Comparison of ENCODE assay signal across 19 cellular contexts in the genomic region with DNA sequence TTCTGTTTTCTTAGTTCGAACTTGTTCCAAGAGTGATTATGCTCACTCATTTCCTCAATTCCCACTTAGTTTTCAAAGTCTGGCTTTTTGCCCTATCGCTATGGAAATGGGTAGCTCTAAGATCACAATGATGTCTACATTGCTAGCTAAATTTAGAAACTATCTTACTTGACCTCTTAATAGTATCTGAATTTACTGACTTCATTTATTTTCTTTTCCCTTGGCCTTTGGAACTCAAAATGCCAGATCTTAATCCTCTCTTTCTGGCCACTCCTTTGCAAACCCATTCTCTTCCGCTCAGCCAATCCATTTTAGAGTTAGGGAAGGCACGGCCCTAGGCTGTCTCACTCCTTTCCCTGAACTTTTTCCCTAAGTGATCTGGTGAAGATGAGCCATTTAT.
DNase-seq lines count a peak whose midpoint lies in the region; ATAC-seq, FAIRE-seq and TF ChIP-seq lines count a peak whose summit lies in the region.
"Had no signal": no experiment of that assay in that cellular context is flagged by ENCODE, and none has a peak within 500 bp of the region (broad histone marks: within the 10 kb centered on the region; RNA-seq: fewer than 3 reads in every experiment).

No MANE protein-coding gene starts in this region.

- no peak overlapping the region for H2BK120ac ChIP-seq in mesendoderm (ENCODE audit: low read depth, low read length)

- no peak overlapping the region for H2BK15ac ChIP-seq in mesendoderm (replicated peaks; ENCODE audit: low read depth)

- H3K9me3 ChIP-seq in OCI-LY7 (ENCODE audit: low read length) = no peaks in the 10 kb centered on the region
- H3K9me3 ChIP-seq: pancreas had no signal

- H3K4me1 Mint-ChIP-seq in activated T-helper 17 cell treated with anti-CD3 and anti-CD28 coated beads, Interleukin-2, amount 50 U/mL, for 72 hours = no peaks in the 10 kb centered on the region
- H3K4me1 Mint-ChIP-seq: stimulated activated effector memory CD8-positive, alpha-beta T cell treated with anti-CD3 and anti-CD28 coated beads, Interleukin-12 subunit alpha, Interleukin-12 subunit beta, amount 100 ng/mL, for 72 hours had no signal

- H3K4me3 ChIP-seq in ACC112 (ENCODE audit: low read depth, low read length) (peak overlapping the region; percentile 4; the same call in 1 of the 2 replicates), epithelial cell of proximal tubule (ENCODE audit: low read depth, low read length) (no peak overlapping the region), mesendoderm (ENCODE audit: low read length) (no peak overlapping the region), OCI-LY7 (ENCODE audit: low read depth, low read length, poor library complexity, severe bottlenecking) (no peak overlapping the region)
- H3K4me3 ChIP-seq: GM12878, pancreas had no signal

- WGBS in mesendoderm (ENCODE audit: extremely low coverage, insufficient coverage, low lambda C conversion rate) = 100% methylated on average over 1 of the region's 4 CpGs

- H3K36me3 Mint-ChIP-seq in activated T-helper 17 cell treated with anti-CD3 and anti-CD28 coated beads, Interleukin-2, amount 50 U/mL, for 72 hours (ENCODE audit: low read depth) = no peaks in the 10 kb centered on the region
- H3K36me3 Mint-ChIP-seq: stimulated activated effector memory CD8-positive, alpha-beta T cell treated with anti-CD3 and anti-CD28 coated beads, Interleukin-12 subunit alpha, Interleukin-12 subunit beta, amount 100 ng/mL, for 72 hours had no signal

- peak overlapping the region; percentile 51 for H2BK5ac ChIP-seq in mesendoderm (ENCODE audit: low read length)

- DNase-seq in RPMI7951 (ENCODE audit: low read depth) = peak; percentile 57
- DNase-seq in epithelial cell of proximal tubule (ENCODE audit: low read depth) = peak; percentile 15
- peak; percentile 27 for DNase-seq in mesendoderm
- no peak for DNase-seq in OCI-LY7 (ENCODE audit: low spot score)
- DNase-seq in RCC 7860 (ENCODE audit: low spot score) = no peak
- DNase-seq in SW 1271 (lab: John Stamatoyannopoulos, UW) = no peak
- DNase-seq: activated CD4-positive, alpha-beta T cell treated with anti-CD3 and anti-CD28 coated beads, Interleukin-2, amount 50 U/mL, for 48 hours; activated effector memory CD4-positive, alpha-beta T cell treated with anti-CD3 and anti-CD28 coated beads, Interleukin-2, amount 50 U/mL, for 16 hours; cerebellar nuclear complex; foreskin keratinocyte; left colon; pancreas; stimulated activated CD4-positive, alpha-beta T cell treated with anti-CD3 and anti-CD28 coated beads, Interleukin-2, amount 100 ng/mL, for 48 hours had no signal

- H2AK5ac ChIP-seq in mesendoderm (ENCODE audit: low read length) = no peak overlapping the region

- H4K8ac ChIP-seq in mesendoderm (ENCODE audit: low read depth, low read length) = no peak overlapping the region

- H3K79me2 ChIP-seq in ACC112 (ENCODE audit: control insufficient read depth, insufficient read depth, low read length, unreplicated experiment) (no peaks in the 10 kb centered on the region), mesendoderm (ENCODE audit: control insufficient read depth, insufficient read depth, low read length) (no peaks in the 10 kb centered on the region), OCI-LY7 (ENCODE audit: insufficient read depth, low read depth, low read length) (no peaks in the 10 kb centered on the region)

- POLR2A ChIA-PET in OCI-LY7 (lab: Charles Lee) = no interaction called here

- H2AFZ ChIP-seq in ACC112 (ENCODE audit: low read length, unreplicated experiment) = peak overlapping the region; percentile 32
- no peak overlapping the region for H2AFZ ChIP-seq in OCI-LY7 (ENCODE audit: low read length)

- H3K9me3 Mint-ChIP-seq in activated T-helper 17 cell treated with anti-CD3 and anti-CD28 coated beads, Interleukin-2, amount 50 U/mL, for 72 hours = peaks cover 4% of the 10 kb centered on the region
- H3K9me3 Mint-ChIP-seq: T-helper 1 cell treated with Interleukin-12 subunit alpha and Interleukin-12 subunit beta and Interleukin-4 antibody, amounts not matched to agents 30 μg/mL and 1 μg/mL, for 36 hours had no signal

- no peaks in the 10 kb centered on the region for H3K27me3 Mint-ChIP-seq in activated T-helper 17 cell treated with anti-CD3 and anti-CD28 coated beads, Interleukin-2, amount 50 U/mL, for 72 hours

- H3K4me2 ChIP-seq in mesendoderm (ENCODE audit: low read length) = no peak overlapping the region
- H3K4me2 ChIP-seq in OCI-LY7 (ENCODE audit: low read length) = no peak overlapping the region

- TF ChIP-seq CTCF in epithelial cell of proximal tubule (conservative IDR thresholded peaks at IDR 0.05; ENCODE audit: low read depth, low read length) (no peak), OCI-LY7 (conservative IDR thresholded peaks at IDR 0.05; ENCODE audit: low read length) (no peak)

- no peak overlapping the region for H3K4me3 Mint-ChIP-seq in activated T-helper 17 cell treated with anti-CD3 and anti-CD28 coated beads, Interleukin-2, amount 50 U/mL, for 72 hours
- H3K4me3 Mint-ChIP-seq: stimulated activated effector memory CD8-positive, alpha-beta T cell treated with anti-CD3 and anti-CD28 coated beads, Interleukin-12 subunit alpha, Interleukin-12 subunit beta, amount 100 ng/mL, for 72 hours; T-helper 1 cell treated with Interleukin-12 subunit alpha and Interleukin-12 subunit beta and Interleukin-4 antibody, amounts not matched to agents 30 μg/mL and 1 μg/mL, for 36 hours had no signal

- no peaks in the 10 kb centered on the region for H4K20me1 ChIP-seq in OCI-LY7 (ENCODE audit: insufficient read depth, low read length)

- H3K27me3 ChIP-seq in ACC112 (ENCODE audit: insufficient read depth, low read length) (no peaks in the 10 kb centered on the region), mesendoderm (ENCODE audit: insufficient read depth, low read length, poor library complexity) (no peaks in the 10 kb centered on the region)
- H3K27me3 ChIP-seq: foreskin keratinocyte, pancreas had no signal

- peaks cover 4% of the 10 kb centered on the region for H3K4me1 ChIP-seq in ACC112 (ENCODE audit: control insufficient read depth, insufficient read depth, low read length, unreplicated experiment)
- peaks cover 2% of the 10 kb centered on the region for H3K4me1 ChIP-seq in mesendoderm (ENCODE audit: control insufficient read depth, low read depth, low read length)
- H3K4me1 ChIP-seq in OCI-LY7 (ENCODE audit: insufficient read depth, low read length, poor library complexity, severe bottlenecking) = no peaks in the 10 kb centered on the region
- H3K4me1 ChIP-seq: pancreas had no signal

- BruUV-seq in OCI-LY7 (replicated peaks; lab: Mats Ljungman, UMichigan) = no TSS peak

- H3K27ac ChIP-seq in ACC112 (ENCODE audit: low read depth, low read length) (peak overlapping the region; percentile 44; the same call in 1 of the 2 replicates), mesendoderm (ENCODE audit: low read depth, low read length) (no peak overlapping the region), OCI-LY7 (ENCODE audit: low read depth, low read length, poor library complexity, severe bottlenecking) (no peak overlapping the region)
- H3K27ac ChIP-seq: foreskin keratinocyte, pancreas had no signal

- no peak overlapping the region for H3K56ac ChIP-seq in mesendoderm (ENCODE audit: low read length)

- intact Hi-C loops in OCI-LY7 (cut with micrococcal nuclease; ENCODE audit: unreplicated experiment) = no loop called here

- H3K4ac ChIP-seq in mesendoderm (ENCODE audit: low read depth, low read length) = no peak overlapping the region

- no peak overlapping the region for H3K9ac ChIP-seq in mesendoderm (ENCODE audit: low read length)

- no peak overlapping the region for H3K23ac ChIP-seq in mesendoderm (ENCODE audit: low read length)

- FAIRE-seq in RCC 7860 (lab: Jason Lieb, UNC) = no peak
- FAIRE-seq: H1, pancreas had no signal

- H3K27ac Mint-ChIP-seq in activated T-helper 17 cell treated with anti-CD3 and anti-CD28 coated beads, Interleukin-2, amount 50 U/mL, for 72 hours = no peak overlapping the region
- H3K27ac Mint-ChIP-seq: stimulated activated effector memory CD8-positive, alpha-beta T cell treated with anti-CD3 and anti-CD28 coated beads, Interleukin-12 subunit alpha, Interleukin-12 subunit beta, amount 100 ng/mL, for 72 hours; T-helper 1 cell treated with Interleukin-12 subunit alpha and Interleukin-12 subunit beta and Interleukin-4 antibody, amounts not matched to agents 30 μg/mL and 1 μg/mL, for 36 hours had no signal

- 0 out of 2 replicates have a peak, but pooled peaks cover 3% of the 10 kb centered on the region for H3K36me3 ChIP-seq in ACC112 (ENCODE audit: insufficient read depth, low read length)
- no peaks in the 10 kb centered on the region for H3K36me3 ChIP-seq in mesendoderm (ENCODE audit: control insufficient read depth, insufficient read depth, low read length)
- H3K36me3 ChIP-seq in OCI-LY7 (ENCODE audit: insufficient read depth, low read length) = no peaks in the 10 kb centered on the region
- H3K36me3 ChIP-seq: pancreas had no signal

- H3K9me2 ChIP-seq in OCI-LY7 (ENCODE audit: insufficient read depth, low read length) = no peaks in the 10 kb centered on the region; the same call in 1 of the 2 replicates

- no peaks in the 10 kb centered on the region for H3K79me1 ChIP-seq in mesendoderm (ENCODE audit: low read length)

- H3K18ac ChIP-seq in mesendoderm (ENCODE audit: low read length) = no peak overlapping the region

- ATAC-seq in activated T-helper 17 cell treated with anti-CD3 and anti-CD28 coated beads, Interleukin-2, amount 50 U/mL, for 72 hours (replicated peaks) = no peak
- ATAC-seq: foreskin keratinocyte; GM12878; left colon; pancreas; stimulated activated effector memory CD8-positive, alpha-beta T cell treated with anti-CD3 and anti-CD28 coated beads, Interleukin-12 subunit alpha, Interleukin-12 subunit beta, amount 100 ng/mL, for 72 hours had no signal

- CTCF ChIA-PET in OCI-LY7 (lab: Charles Lee; ENCODE audit: unreplicated experiment) = no interaction called here

- H4K5ac ChIP-seq in mesendoderm (ENCODE audit: low read length) = no peak overlapping the region

Comparison
In these comparisons a context has a peak if more than half of its experiments do, and no peak if none do; other contexts are left out.
1. DNase-seq: peak in RPMI7951 (single experiment), epithelial cell of proximal tubule (single experiment) and mesendoderm (single experiment); none in OCI-LY7 (single experiment), RCC 7860 (single experiment) and SW 1271 (0 of 2).